16 cellular contexts compared by ENCODE assay signal in genomic region chr10:68790476-68790875, GRCh38.
"Had no signal": no experiment of that assay in that cellular context is flagged by ENCODE, and none has a peak within 500 bp of the region (broad histone marks: within the 10 kb centered on the region; RNA-seq: fewer than 3 reads in every experiment).

No MANE protein-coding gene starts in this region.

- H3K4me3 Mint-ChIP-seq: immature natural killer cell, mesothelial cell of epicardium, naive B cell had no signal

- H3K27ac Mint-ChIP-seq: immature natural killer cell, mesothelial cell of epicardium, naive B cell had no signal

- H3K4me1 Mint-ChIP-seq: immature natural killer cell, mesothelial cell of epicardium, naive B cell had no signal

- DNase-seq: dermis blood vessel endothelial cell; dorsolateral prefrontal cortex; effector CD4-positive, alpha-beta T cell; effector memory CD4-positive, alpha-beta T cell; foreskin keratinocyte; heart left ventricle; hypothalamus; immature natural killer cell; left cardiac atrium; left lung; left ventricle myocardium superior; lower lobe of right lung; mesenchymal stem cell; mucosa of descending colon; naive B cell had no signal

- H3K27me3 Mint-ChIP-seq: naive B cell had no signal

- H3K9me3 Mint-ChIP-seq: immature natural killer cell, mesothelial cell of epicardium, naive B cell had no signal
